Comparison of ENCODE assay signal across 12 cellular contexts in genomic region chr9:94800424-94801117, GRCh38.
A peak's percentile ranks its signal among the peaks of the same experiment; 100 is the strongest.
DNase-seq lines count a peak whose midpoint lies in the region; ATAC-seq and TF ChIP-seq lines count a peak whose summit lies in the region.
"Had no signal": no experiment of that assay in that cellular context is flagged by ENCODE, and none has a peak within 500 bp of the region (broad histone marks: within the 10 kb centered on the region; RNA-seq: fewer than 3 reads in every experiment).

No MANE protein-coding gene starts in this region.

- H3K36me3 Mint-ChIP-seq in osteocyte (ENCODE audit: unreplicated experiment) (peaks cover 5% of the 10 kb centered on the region), natural killer cell (no peaks in the 10 kb centered on the region)

- H3K4me3 Mint-ChIP-seq in osteocyte (ENCODE audit: unreplicated experiment), result peak overlapping the region; percentile 17
- H3K4me3 Mint-ChIP-seq in natural killer cell, result no peak overlapping the region
- H3K4me3 Mint-ChIP-seq: activated naive CD8-positive, alpha-beta T cell treated with anti-CD3 and anti-CD28 coated beads, Interleukin-2, amount 10 ng/mL, durations not matched to agents 7 days and 5 days had no signal

- H3K4me1 Mint-ChIP-seq in osteocyte (ENCODE audit: unreplicated experiment) (peaks cover 80% of the 10 kb centered on the region), natural killer cell (peaks cover 7 to 15% of the 10 kb centered on the region in 2 donors)

- H3K27ac ChIP-seq in heart left ventricle, result peak overlapping the region in 9 of 12 donors; percentile 7 to 70 (median 50)
- peak overlapping the region; percentile 23 to 59 (median 54) for H3K27ac ChIP-seq in esophagus muscularis mucosa (replicated peaks in 1 of 4)
- peak overlapping the region; percentile 95 to 99 for H3K27ac ChIP-seq in aorta (ENCODE audit: low read depth in 1 of 2, low read length in 2 of 2)

- WGBS in heart left ventricle, 4 donors, result 66 to 80% (median 75%) methylated on average over 8 of the region's 8 CpGs
- WGBS in esophagus muscularis mucosa, result 90% methylated on average over 8 of the region's 8 CpGs
- 3 to 9% methylated on average over 8 of the region's 8 CpGs for WGBS in aorta, 2 donors

- H3K4me1 ChIP-seq in heart left ventricle (peaks cover 0 to 40% (median 24%) of the 10 kb centered on the region in 12 donors), esophagus muscularis mucosa (peaks cover 18 to 54% (median 35%) of the 10 kb centered on the region in 4 donors), aorta (ENCODE audit: control insufficient read depth in 1 of 2, insufficient read depth in 2 of 2, low read length in 2 of 2) (peaks cover 6 to 14% of the 10 kb centered on the region in 2 donors)

- H3K9me3 ChIP-seq in heart left ventricle (no peaks in the 10 kb centered on the region), esophagus muscularis mucosa (no peaks in the 10 kb centered on the region), aorta (ENCODE audit: control insufficient read depth, low read length) (no peaks in the 10 kb centered on the region)

- H3K27me3 ChIP-seq in heart left ventricle (no peaks in the 10 kb centered on the region), esophagus muscularis mucosa (no peaks in the 10 kb centered on the region), aorta (ENCODE audit: control insufficient read depth in 1 of 2, insufficient read depth in 2 of 2, low read length in 1 of 2) (no peaks in the 10 kb centered on the region)

- DNase-seq in heart left ventricle, result peak in 1 of 5 donors; percentile 45
- DNase-seq in Right ventricle myocardium inferior (ENCODE audit: missing footprints), result no peak
- DNase-seq in esophagus muscularis mucosa (ENCODE audit: extremely low spot score), result no peak
- no peak for DNase-seq in osteocyte (ENCODE audit: extremely low spot score, unreplicated experiment)
- no peak for DNase-seq in aorta
- no peak for DNase-seq in SW 1271 (lab: John Stamatoyannopoulos, UW)
- no peak for DNase-seq in natural killer cell
- DNase-seq in islet precursor cell, result no peak
- DNase-seq: activated naive CD8-positive, alpha-beta T cell treated with anti-CD3 and anti-CD28 coated beads, Interleukin-2, amount 10 ng/mL, durations not matched to agents 7 days and 5 days; NCI-H1417; NCI-H69 had no signal

- no peak for TF ChIP-seq POLR2A in heart left ventricle (IDR thresholded peaks at IDR 0.05)
- TF ChIP-seq POLR2A in esophagus muscularis mucosa (IDR thresholded peaks at IDR 0.05; ENCODE audit: low read depth), result no peak

- H3K27ac Mint-ChIP-seq in osteocyte (ENCODE audit: unreplicated experiment) (peak overlapping the region; percentile 86), natural killer cell (no peak overlapping the region)
- H3K27ac Mint-ChIP-seq: activated naive CD8-positive, alpha-beta T cell treated with anti-CD3 and anti-CD28 coated beads, Interleukin-2, amount 10 ng/mL, durations not matched to agents 7 days and 5 days had no signal

- H3K4me3 ChIP-seq in heart left ventricle, result no peak overlapping the region
- H3K4me3 ChIP-seq in esophagus muscularis mucosa, result no peak overlapping the region
- H3K4me3 ChIP-seq in aorta (ENCODE audit: low read length in 2 of 2), result peak overlapping the region in 1 of 2 donors; percentile 15
- H3K4me3 ChIP-seq: GM12878 had no signal

- ATAC-seq in heart left ventricle (peak in 2 of 4 donors; percentile 23 to 53), Right ventricle myocardium inferior (no peak), aorta (ENCODE audit: low FRiP score) (peak; percentile 31), natural killer cell (no peak)
- ATAC-seq: GM12878 had no signal

- intact Hi-C loops in heart left ventricle (cut with DNase I) (loop anchor here in 1 of 10 donors (10.0 kb wide), 1 partner anchor 64 kb away; no protein-coding TSS in a partner anchor), Right ventricle myocardium inferior (cut with DNase I) (no loop called here), esophagus muscularis mucosa (cut with DNase I) (loop anchor here (5.0 kb wide), 1 partner anchor 67 kb away; no protein-coding TSS in a partner anchor), aorta (cut with DNase I) (loop anchor here in 1 of 2 donors (5.0 to 10.0 kb wide), 2 partner anchors 64 to 207 kb away; no protein-coding TSS in a partner anchor), natural killer cell (cut with micrococcal nuclease) (loop anchor here (5.0 kb wide), 1 partner anchor 77 kb away; no protein-coding TSS in a partner anchor)

- H3K27me3 Mint-ChIP-seq in osteocyte (ENCODE audit: unreplicated experiment) (no peaks in the 10 kb centered on the region), natural killer cell (ENCODE audit: low read depth in 2 of 2) (no peaks in the 10 kb centered on the region)
- H3K27me3 Mint-ChIP-seq: activated naive CD8-positive, alpha-beta T cell treated with anti-CD3 and anti-CD28 coated beads, Interleukin-2, amount 10 ng/mL, durations not matched to agents 7 days and 5 days had no signal

- H3K9me3 Mint-ChIP-seq in osteocyte (ENCODE audit: unreplicated experiment) (no peaks in the 10 kb centered on the region), natural killer cell (no peaks in the 10 kb centered on the region)
- H3K9me3 Mint-ChIP-seq: activated naive CD8-positive, alpha-beta T cell treated with anti-CD3 and anti-CD28 coated beads, Interleukin-2, amount 10 ng/mL, durations not matched to agents 7 days and 5 days had no signal

- peaks cover 0 to 5% (median 0%) of the 10 kb centered on the region in 9 donors for H3K36me3 ChIP-seq in heart left ventricle
- H3K36me3 ChIP-seq in esophagus muscularis mucosa, result peaks cover 0 to 8% (median 0%) of the 10 kb centered on the region in 4 donors
- no peaks in the 10 kb centered on the region for H3K36me3 ChIP-seq in aorta (ENCODE audit: control insufficient read depth in 1 of 2, insufficient read depth in 2 of 2, low read length in 1 of 2)

- no peak for TF ChIP-seq EP300 in esophagus muscularis mucosa (IDR thresholded peaks at IDR 0.05)

- no peak for TF ChIP-seq CTCF in heart left ventricle (IDR thresholded peaks at IDR 0.05)
- no peak for TF ChIP-seq CTCF in esophagus muscularis mucosa (IDR thresholded peaks at IDR 0.05)
- no peak for TF ChIP-seq CTCF in osteocyte (IDR thresholded peaks at IDR 0.05)
- TF ChIP-seq CTCF in natural killer cell (IDR thresholded peaks at IDR 0.05), result no peak
